8 cellular contexts compared by ENCODE assay signal in genomic region chr5:115377468-115378217, GRCh38.
DNase-seq lines count a peak whose midpoint lies in the region; ATAC-seq and TF ChIP-seq lines count a peak whose summit lies in the region.

No MANE protein-coding gene starts in this region.

- peak overlapping the region; percentile 35; the same call in 1 of the 2 replicates for H3K27ac ChIP-seq in IMR-90 (ENCODE audit: insufficient read depth, low read length)
- H3K27ac ChIP-seq in gastrocnemius medialis = peak overlapping the region; percentile 89 to 95 (median 91)
- H3K27ac ChIP-seq in ascending aorta = no peak overlapping the region

- peak overlapping the region; percentile 18; the same call in 1 of the 2 replicates for H3K9ac ChIP-seq in IMR-90 (ENCODE audit: low read depth, low read length)

- H3K27me3 ChIP-seq in IMR-90 (ENCODE audit: control insufficient read depth, insufficient read depth, low read length) (no peaks in the 10 kb centered on the region), gastrocnemius medialis (no peaks in the 10 kb centered on the region), ascending aorta (no peaks in the 10 kb centered on the region)

- H2BK15ac ChIP-seq in IMR-90 (ENCODE audit: low read depth, low read length) = peak overlapping the region; percentile 81; the same call in 2 of the 3 replicates

- H3K9me1 ChIP-seq in IMR-90 (ENCODE audit: insufficient read depth, low read length) = peaks cover 4% of the 10 kb centered on the region; the same call in 1 of the 2 replicates

- peak overlapping the region; percentile 80 for H2AK9ac ChIP-seq in IMR-90 (replicated peaks; ENCODE audit: low read depth, low read length, poor library complexity)

- H3K4me2 ChIP-seq in IMR-90 (ENCODE audit: low read depth, low read length) = peak overlapping the region; percentile 62

- in situ Hi-C loops in IMR-90 (cut with MboI; ENCODE audit: low sequenced_read_pairs) (no loop called here), gastrocnemius medialis (cut with MboI; ENCODE audit: low sequenced_read_pairs in 4 of 4) (loop anchor here in 2 of 4 donors (10.0 kb wide), 2 partner anchors 167 to 207 kb away; partner anchors contain the start of gene FEM1C (in 2 of the 2))

- TF ChIP-seq POLR2A in IMR-90 (IDR thresholded peaks at IDR 0.05; ENCODE audit: low read depth, low read length) (no peak), gastrocnemius medialis (IDR thresholded peaks at IDR 0.05) (peak in 1 of 2 donors; percentile 40)

- H3K56ac ChIP-seq in IMR-90 (ENCODE audit: extremely low read depth, insufficient read depth, low read length) = no peak overlapping the region

- peak overlapping the region; percentile 86; the same call in 1 of the 2 replicates for H2BK20ac ChIP-seq in IMR-90 (ENCODE audit: low read depth, low read length)

- H3K4me1 ChIP-seq in IMR-90 (ENCODE audit: control insufficient read depth, insufficient read depth, low read length) (peaks cover 6% of the 10 kb centered on the region), gastrocnemius medialis (peaks cover 39 to 50% of the 10 kb centered on the region in 2 donors), ascending aorta (no peaks in the 10 kb centered on the region)

- peak; percentile 59 for TF ChIP-seq RAD21 in IMR-90 (IDR thresholded peaks at IDR 0.05; ENCODE audit: low read length)

- peak overlapping the region; percentile 18; the same call in 1 of the 2 replicates for H3K18ac ChIP-seq in IMR-90 (ENCODE audit: low read depth, low read length)

- H3K14ac ChIP-seq in IMR-90 (replicated peaks; ENCODE audit: low read depth, low read length) = peak overlapping the region; percentile 89

- H2AK5ac ChIP-seq in IMR-90 (ENCODE audit: low read depth, low read length) = peak overlapping the region; percentile 25; the same call in 1 of the 2 replicates

- no peaks in the 10 kb centered on the region for H3K79me1 ChIP-seq in IMR-90 (ENCODE audit: low read depth in 1 of 2, low read length in 2 of 2)

- no TSS peak for BruUV-seq in IMR-90 (replicated peaks; lab: Mats Ljungman, UMichigan)

- peak overlapping the region; percentile 18 for H3K23ac ChIP-seq in IMR-90 (ENCODE audit: low read depth, low read length)

- peak overlapping the region; percentile 38; the same call in 1 of the 2 replicates for H4K5ac ChIP-seq in IMR-90 (ENCODE audit: low read depth, low read length)

- peak overlapping the region; percentile 0; the same call in 1 of the 2 replicates for H3K4me3 ChIP-seq in IMR-90 (ENCODE audit: insufficient read depth, low read depth, low read length)
- peak overlapping the region; percentile 3 to 32 (median 20) for H3K4me3 ChIP-seq in gastrocnemius medialis
- H3K4me3 ChIP-seq in ascending aorta = no peak overlapping the region

- H3K4ac ChIP-seq in IMR-90 (ENCODE audit: low read depth, low read length) = peak overlapping the region; percentile 75; the same call in 1 of the 2 replicates

- POLR2A ChIA-PET in IMR-90 (lab: Charles Lee; ENCODE audit: unreplicated experiment) = no interaction called here

- ATAC-seq in GM21423 (IDR thresholded peaks at IDR 0.05; ENCODE audit: unreplicated experiment) (peak; percentile 45), IMR-90 (ENCODE audit: low read depth) (peak; percentile 93), gastrocnemius medialis (peak; percentile 53 to 74)

- no CpG with 5 or more reads among the region's 4 CpGs for WGBS in IMR-90 (ENCODE audit: extremely low coverage in 2 of 2, insufficient read length in 1 of 2), 2 experiments

- TF ChIP-seq CTCF in IMR-90 (conservative IDR thresholded peaks at IDR 0.05; ENCODE audit: low read depth, low read length) (peak; percentile 48), gastrocnemius medialis (IDR thresholded peaks at IDR 0.05 in 4 of 5, conservative IDR thresholded peaks at IDR 0.05 in 1 of 5) (peak; percentile 26 to 48 (median 38)), ascending aorta (IDR thresholded peaks at IDR 0.05) (peak in 1 of 3 experiments; percentile 7)

- H2BK120ac ChIP-seq in IMR-90 (ENCODE audit: low read depth, low read length) = peak overlapping the region; percentile 87

- H3K9me3 ChIP-seq in IMR-90 (ENCODE audit: control insufficient read depth, insufficient read depth, low read length) = no peaks in the 10 kb centered on the region
- H3K9me3 ChIP-seq in gastrocnemius medialis = no peaks in the 10 kb centered on the region
- no peaks in the 10 kb centered on the region for H3K9me3 ChIP-seq in ascending aorta

- DNase-seq in EH (ENCODE audit: low read depth) (peak; percentile 96), IMR-90 (peak; percentile 94), epidermal melanocyte (ENCODE audit: insufficient read length, low spot score) (peak; percentile 23), gastrocnemius medialis (no peak), SKM-1 treated with dmso at 0.1 percent for 144 hours (lab: John Stamatoyannopoulos, UW; ENCODE audit: unreplicated experiment) (no peak), ascending aorta (ENCODE audit: low spot score in 2 of 2) (no peak)
- no peak for DNase-seq in stimulated activated CD4-positive, alpha-beta T cell treated with anti-CD3 and anti-CD28 coated beads, Interleukin-15, amount 100 ng/mL, for 24 hours

- H4K91ac ChIP-seq in IMR-90 (ENCODE audit: insufficient read depth, low read depth, low read length) = 0 out of 2 replicates have a peak overlapping the region, but pooled peaks have one; percentile 21

- H4K8ac ChIP-seq in IMR-90 (ENCODE audit: low read depth in 2 of 2, low read length in 2 of 2) = peak overlapping the region in 1 of 2 experiments; percentile 54; a peak in 1 of 4 replicates

- peak overlapping the region; percentile 85 for H2BK5ac ChIP-seq in IMR-90 (ENCODE audit: low read depth, low read length, poor library complexity, severe bottlenecking)

- H3K36me3 ChIP-seq in IMR-90 (ENCODE audit: control insufficient read depth, insufficient read depth, low read length) (no peaks in the 10 kb centered on the region), gastrocnemius medialis (no peaks in the 10 kb centered on the region), ascending aorta (no peaks in the 10 kb centered on the region)

- peak overlapping the region; percentile 75 for H2AFZ ChIP-seq in IMR-90 (replicated peaks; ENCODE audit: low read length, poor library complexity)

- dilution Hi-C loops in IMR-90 (cut with HindIII; ENCODE audit: low sequenced_read_pairs, unreplicated experiment) = no loop called here

- CTCF ChIA-PET in IMR-90 (lab: Yijun Ruan, JAX) = interaction anchor here (1.1 to 2.6 kb wide), 4 partner anchors 38 to 95 kb away, joined by 3 to 7 read pairs (median 3); no protein-coding TSS in a partner anchor

- H4K20me1 ChIP-seq in IMR-90 (ENCODE audit: insufficient read depth, low read length) = no peaks in the 10 kb centered on the region

- intact Hi-C loops in IMR-90 (cut with micrococcal nuclease) (loop anchor here (1.0 to 5.0 kb wide), 3 partner anchors 70 to 209 kb away; partner anchors contain the start of gene FEM1C), gastrocnemius medialis (cut with DNase I; ENCODE audit: low total_unique reads) (loop anchor here (2.0 to 5.0 kb wide), 3 partner anchors 45 to 210 kb away; no protein-coding TSS in a partner anchor), ascending aorta (cut with DNase I) (no loop called here)

TF ChIP-seq in IMR-90, 13 proteins besides CTCF, POLR2A, EP300 and RAD21:
- TF ChIP-seq CHD1 (IDR thresholded peaks at IDR 0.05; ENCODE audit: low read depth, low read length) = no peak
- TF ChIP-seq, protein P1, sequence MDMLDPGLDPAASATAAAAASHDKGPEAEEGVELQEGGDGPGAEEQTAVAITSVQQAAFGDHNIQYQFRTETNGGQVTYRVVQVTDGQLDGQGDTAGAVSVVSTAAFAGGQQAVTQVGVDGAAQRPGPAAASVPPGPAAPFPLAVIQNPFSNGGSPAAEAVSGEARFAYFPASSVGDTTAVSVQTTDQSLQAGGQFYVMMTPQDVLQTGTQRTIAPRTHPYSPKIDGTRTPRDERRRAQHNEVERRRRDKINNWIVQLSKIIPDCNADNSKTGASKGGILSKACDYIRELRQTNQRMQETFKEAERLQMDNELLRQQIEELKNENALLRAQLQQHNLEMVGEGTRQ (IDR thresholded peaks at IDR 0.05; ENCODE audit: low read depth, low read length) = peak; percentile 73
- peak; percentile 45 for TF ChIP-seq SMC3 (IDR thresholded peaks at IDR 0.05; ENCODE audit: low read depth, low read length)
- peak; percentile 42; the same call in 1 of the 2 replicates for TF ChIP-seq FOS (IDR thresholded peaks at IDR 0.05; ENCODE audit: low read depth, low read length)
- TF ChIP-seq BHLHE40 (IDR thresholded peaks at IDR 0.05; ENCODE audit: low read depth, low read length) = peak; percentile 51; the same call in 1 of the 2 replicates
- no peak for TF ChIP-seq MXI1 (IDR thresholded peaks at IDR 0.05; ENCODE audit: borderline replicate concordance, low read depth, low read length)
- TF ChIP-seq CEBPB (IDR thresholded peaks at IDR 0.05; ENCODE audit: low read depth, low read length) = peak; percentile 56; the same call in 1 of the 2 replicates
- TF ChIP-seq NFE2L2 (IDR thresholded peaks at IDR 0.05; ENCODE audit: low read depth, low read length) = peak; percentile 21; the same call in 1 of the 2 replicates

Comparison
In these comparisons a context has a peak if more than half of its experiments do, and no peak if none do; other contexts are left out.
1. DNase-seq: peak in EH (single experiment), IMR-90 (single experiment) and epidermal melanocyte (single experiment); none in gastrocnemius medialis (0 of 2), SKM-1 treated with dmso at 0.1 percent for 144 hours (single experiment), stimulated activated CD4-positive, alpha-beta T cell treated with anti-CD3 and anti-CD28 coated beads, Interleukin-15, amount 100 ng/mL, for 24 hours (single experiment) and ascending aorta (0 of 2).
2. H3K27ac ChIP-seq: peak in IMR-90 (single experiment) and gastrocnemius medialis (4 of 4); none in ascending aorta (0 of 2).
3. H3K4me3 ChIP-seq: peak in IMR-90 (single experiment) and gastrocnemius medialis (4 of 4); none in ascending aorta (0 of 2).
4. Peak in every context shown above with its lines, with median percentiles within 50 percentile points of each other: ATAC-seq.